In genomic region chr6:79420054-79420453, GRCh38 we compare ENCODE assay signal across 15 cellular contexts.
A peak's percentile ranks its signal among the peaks of the same experiment; 100 is the strongest.
DNase-seq lines count a peak whose midpoint lies in the region; ATAC-seq lines count a peak whose summit lies in the region.
"Had no signal": no experiment of that assay in that cellular context is flagged by ENCODE, and none has a peak within 500 bp of the region (broad histone marks: within the 10 kb centered on the region; RNA-seq: fewer than 3 reads in every experiment).

No MANE protein-coding gene starts in this region.

- ATAC-seq in GM19463 (IDR thresholded peaks at IDR 0.05; ENCODE audit: unreplicated experiment): peak; percentile 44
- no peak for ATAC-seq in activated CD8-positive, alpha-beta memory T cell treated with anti-CD3 and anti-CD28 coated beads, Interleukin-2, amount 10 ng/mL, durations not matched to agents 7 days and 5 days
- no peak for ATAC-seq in HG03442 (IDR thresholded peaks at IDR 0.05; ENCODE audit: unreplicated experiment)
- ATAC-seq: heart right ventricle; lower lobe of right lung; stimulated activated naive B cell treated with anti-CD40 and anti-IgM and Interleukin-4, amounts not matched to agents 10 μg/mL and 1 μg/mL and 100 μg/mL, for 72 hours had no signal

- no peaks in the 10 kb centered on the region for H3K4me1 Mint-ChIP-seq in activated CD8-positive, alpha-beta memory T cell treated with anti-CD3 and anti-CD28 coated beads, Interleukin-2, amount 10 ng/mL, durations not matched to agents 7 days and 5 days

- peak overlapping the region; percentile 55 for H3K4me2 ChIP-seq in BLaER1

- H3K9me3 Mint-ChIP-seq in activated CD8-positive, alpha-beta memory T cell treated with anti-CD3 and anti-CD28 coated beads, Interleukin-2, amount 10 ng/mL, durations not matched to agents 7 days and 5 days (ENCODE audit: low read depth): no peaks in the 10 kb centered on the region
- H3K9me3 Mint-ChIP-seq: stimulated activated naive B cell treated with anti-CD40 and anti-IgM and Interleukin-4, amounts not matched to agents 10 μg/mL and 1 μg/mL and 100 μg/mL, for 72 hours had no signal

- peak; percentile 55 for DNase-seq in NCI-H69 (lab: John Stamatoyannopoulos, UW)
- peak; percentile 79 for DNase-seq in inferior parietal cortex (ENCODE audit: extremely low spot score)
- DNase-seq in HuH-7.5 (ENCODE audit: low spot score): no peak
- DNase-seq in activated CD8-positive, alpha-beta memory T cell treated with anti-CD3 and anti-CD28 coated beads, Interleukin-2, amount 10 ng/mL, durations not matched to agents 7 days and 5 days: no peak
- DNase-seq in activated gamma-delta T cell (lab: John Stamatoyannopoulos, UW): no peak
- DNase-seq: heart right ventricle; IMR-90; lower lobe of right lung; stimulated activated CD4-positive, alpha-beta T cell treated with anti-CD3 and anti-CD28 coated beads, Interleukin-2, amount 100 ng/mL, for 24 hours; stimulated activated naive B cell treated with anti-CD40 and anti-IgM and Interleukin-4, amounts not matched to agents 10 μg/mL and 1 μg/mL and 100 μg/mL, for 72 hours; WERI-Rb-1 had no signal

- peak overlapping the region; percentile 33; the same call in 1 of the 2 replicates for H3K4me3 ChIP-seq in BLaER1
- H3K4me3 ChIP-seq: heart right ventricle, lower lobe of right lung, SJCRH30 had no signal

- H3K4me3 Mint-ChIP-seq in activated CD8-positive, alpha-beta memory T cell treated with anti-CD3 and anti-CD28 coated beads, Interleukin-2, amount 10 ng/mL, durations not matched to agents 7 days and 5 days: no peak overlapping the region
- H3K4me3 Mint-ChIP-seq: stimulated activated naive B cell treated with anti-CD40 and anti-IgM and Interleukin-4, amounts not matched to agents 10 μg/mL and 1 μg/mL and 100 μg/mL, for 72 hours had no signal

- H3K27ac Mint-ChIP-seq in activated CD8-positive, alpha-beta memory T cell treated with anti-CD3 and anti-CD28 coated beads, Interleukin-2, amount 10 ng/mL, durations not matched to agents 7 days and 5 days: no peak overlapping the region
- H3K27ac Mint-ChIP-seq: stimulated activated naive B cell treated with anti-CD40 and anti-IgM and Interleukin-4, amounts not matched to agents 10 μg/mL and 1 μg/mL and 100 μg/mL, for 72 hours had no signal

- H3K27me3 Mint-ChIP-seq in activated CD8-positive, alpha-beta memory T cell treated with anti-CD3 and anti-CD28 coated beads, Interleukin-2, amount 10 ng/mL, durations not matched to agents 7 days and 5 days: peaks cover 8% of the 10 kb centered on the region
- H3K27me3 Mint-ChIP-seq: stimulated activated naive B cell treated with anti-CD40 and anti-IgM and Interleukin-4, amounts not matched to agents 10 μg/mL and 1 μg/mL and 100 μg/mL, for 72 hours had no signal

- CTCF ChIA-PET in activated CD8-positive, alpha-beta memory T cell treated with anti-CD3 and anti-CD28 coated beads, Interleukin-2, amount 10 ng/mL, durations not matched to agents 7 days and 5 days (lab: Charles Lee): no interaction called here

- H4K20me1 ChIP-seq in BLaER1: no peaks in the 10 kb centered on the region

- H3K9ac ChIP-seq in BLaER1: peak overlapping the region; percentile 29; the same call in 1 of the 2 replicates

- H3K4me1 ChIP-seq in BLaER1: peaks cover 24% of the 10 kb centered on the region; the same call in 1 of the 2 replicates

- H3K36me3 Mint-ChIP-seq in activated CD8-positive, alpha-beta memory T cell treated with anti-CD3 and anti-CD28 coated beads, Interleukin-2, amount 10 ng/mL, durations not matched to agents 7 days and 5 days: no peaks in the 10 kb centered on the region
- H3K36me3 Mint-ChIP-seq: stimulated activated naive B cell treated with anti-CD40 and anti-IgM and Interleukin-4, amounts not matched to agents 10 μg/mL and 1 μg/mL and 100 μg/mL, for 72 hours had no signal

- H3K27ac ChIP-seq in BLaER1: peak overlapping the region; percentile 58
- H3K27ac ChIP-seq: heart right ventricle, lower lobe of right lung, SJCRH30, WERI-Rb-1 had no signal

- no peaks in the 10 kb centered on the region for H3K27me3 ChIP-seq in BLaER1
- H3K27me3 ChIP-seq: heart right ventricle, SJCRH30 had no signal

- no peaks in the 10 kb centered on the region for H3K36me3 ChIP-seq in BLaER1
- H3K36me3 ChIP-seq: heart right ventricle, lower lobe of right lung, SJCRH30, WERI-Rb-1 had no signal

- H3K9me3 ChIP-seq in BLaER1: no peaks in the 10 kb centered on the region
- H3K9me3 ChIP-seq: heart right ventricle, lower lobe of right lung, SJCRH30 had no signal

Comparison
In these comparisons a context has a peak if more than half of its experiments do, and no peak if none do; other contexts are left out.
1. DNase-seq: peak in NCI-H69 (single experiment) and inferior parietal cortex (single experiment); none in HuH-7.5 (single experiment), activated CD8-positive, alpha-beta memory T cell treated with anti-CD3 and anti-CD28 coated beads, Interleukin-2, amount 10 ng/mL, durations not matched to agents 7 days and 5 days (single experiment) and activated gamma-delta T cell (single experiment).